9 cellular contexts compared by ENCODE assay signal in the genomic region with DNA sequence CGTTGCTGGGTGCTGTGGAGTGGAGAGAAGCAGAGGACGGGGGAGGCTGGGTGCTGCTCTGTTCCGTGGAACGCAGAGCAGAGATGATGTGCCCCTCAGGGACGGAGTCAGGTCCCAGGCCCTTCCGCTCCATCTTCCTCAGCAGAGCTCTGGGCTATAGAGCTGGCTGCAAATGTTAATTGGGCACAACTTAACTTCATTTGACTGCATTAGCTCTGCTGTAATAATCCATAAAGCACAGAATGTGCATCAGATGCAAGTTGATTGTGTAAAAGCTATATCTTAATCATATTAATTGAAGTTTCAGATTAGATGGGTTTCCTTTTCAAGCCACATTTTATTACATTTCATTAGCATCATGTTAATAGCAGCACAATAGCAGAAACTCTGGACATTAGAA.
"Had no signal": no experiment of that assay in that cellular context is flagged by ENCODE, and none has a peak within 500 bp of the region (broad histone marks: within the 10 kb centered on the region; RNA-seq: fewer than 3 reads in every experiment).

No MANE protein-coding gene starts in this region.

- H3K36me3 ChIP-seq: HAP-1 had no signal

- H3K9ac ChIP-seq: GM23248 had no signal

- H2AFZ ChIP-seq: GM23248, GM23338 had no signal

- H3K27ac ChIP-seq: GM23248 had no signal

- H3K9me3 ChIP-seq: HAP-1 had no signal

- DNase-seq: GM23248, GOT3, H7, H9, HCEC 1CT, HFFc6 had no signal

- ATAC-seq: GM23338, HCT116 had no signal

- H3K4me3 ChIP-seq: GM23248, GM23338, HAP-1 had no signal

- H3K4me2 ChIP-seq: GM23338 had no signal
